Comparison of ENCODE assay signal across 2 cellular contexts in genomic region chr3:36756272-36756671, GRCh38.
TF ChIP-seq lines count a peak whose summit lies in the region.

No MANE protein-coding gene starts in this region.

TF ChIP-seq in SK-N-SH, 30 proteins besides CTCF, POLR2A, EP300 and RAD21 (continued from another document):
- peak; percentile 80 for TF ChIP-seq REST (IDR thresholded peaks at IDR 0.05; ENCODE audit: low read depth, low read length)
- no peak for TF ChIP-seq FOSL2 (IDR thresholded peaks at IDR 0.05; ENCODE audit: borderline replicate concordance, low read depth)

TF ChIP-seq in SK-N-SH treated with all-trans-retinoic acid at 6 μM for 48 hours, 23 proteins besides CTCF, POLR2A, EP300 and RAD21 (continued from another document):
- TF ChIP-seq PPARA (CRISPR knock-in tag; IDR thresholded peaks at IDR 0.05; ENCODE audit: borderline replicate concordance): no peak
- no peak for TF ChIP-seq ZNF70 (CRISPR knock-in tag; IDR thresholded peaks at IDR 0.05)
- no peak for TF ChIP-seq CSRNP3 (CRISPR knock-in tag; IDR thresholded peaks at IDR 0.05)
- TF ChIP-seq ZFP30 (CRISPR knock-in tag; IDR thresholded peaks at IDR 0.05): no peak
